In genomic region chr19:49809155-49809986, GRCh38 we compare ENCODE assay signal across 9 cellular contexts. TPM values are rescaled to one million over a fixed set of nuclear protein-coding genes. Genes with fewer than 3 reads are reported as not detected.
A peak's percentile ranks its signal among the peaks of the same experiment; 100 is the strongest.
DNase-seq lines count a peak whose midpoint lies in the region; ATAC-seq, FAIRE-seq and TF ChIP-seq lines count a peak whose summit lies in the region.
"Had no signal": no experiment of that assay in that cellular context is flagged by ENCODE, and none has a peak within 500 bp of the region (broad histone marks: within the 10 kb centered on the region; RNA-seq: fewer than 3 reads in every experiment).

No MANE protein-coding gene starts in this region.

- H3K4me1 ChIP-seq in tibial nerve, result peaks cover 0 to 42% (median 10%) of the 10 kb centered on the region in 4 donors

- peak overlapping the region; percentile 62 to 80 for H3K4me3 ChIP-seq in foreskin fibroblast (ENCODE audit: low read depth in 1 of 2, low read length in 2 of 2)
- H3K4me3 ChIP-seq in tibial nerve, result peak overlapping the region; percentile 65 to 75 (median 71)

- WGBS in tibial nerve, 2 donors, result 5 to 12% methylated on average over 24 to 48 of the region's 50 CpGs

- peak overlapping the region; percentile 92 for H3K27ac Mint-ChIP-seq in activated T-helper 17 cell treated with anti-CD3 and anti-CD28 coated beads, Interleukin-2, amount 50 U/mL, for 72 hours
- peak overlapping the region; percentile 76 for H3K27ac Mint-ChIP-seq in nephron progenitor cell

- peaks cover 17% of the 10 kb centered on the region for H3K4me1 Mint-ChIP-seq in activated T-helper 17 cell treated with anti-CD3 and anti-CD28 coated beads, Interleukin-2, amount 50 U/mL, for 72 hours
- peaks cover 52% of the 10 kb centered on the region for H3K4me1 Mint-ChIP-seq in nephron progenitor cell

- H3K27ac ChIP-seq in tibial nerve, result peak overlapping the region; percentile 83 to 94 (median 88)

- peaks cover 10% of the 10 kb centered on the region for H3K36me3 Mint-ChIP-seq in activated T-helper 17 cell treated with anti-CD3 and anti-CD28 coated beads, Interleukin-2, amount 50 U/mL, for 72 hours (ENCODE audit: low read depth)
- H3K36me3 Mint-ChIP-seq in nephron progenitor cell (ENCODE audit: low read depth), result peaks cover 8% of the 10 kb centered on the region

- DNase-seq in DMS53 treated with DMSO at 0.1 percent for 48 hours (lab: John Stamatoyannopoulos, UW; ENCODE audit: unreplicated experiment) (peak; percentile 47), NCI-H460 (ENCODE audit: extremely low read depth, low read depth) (peak; percentile 19), foreskin fibroblast (peak in 1 of 2 donors; percentile 56), nephron progenitor cell (peak; percentile 61), tibial nerve (ENCODE audit: low spot score in 2 of 2) (peak in 1 of 2 donors; percentile 47), NCI-H446 (lab: John Stamatoyannopoulos, UW) (no peak), HTR-8/SVneo (ENCODE audit: insufficient read length, low spot score) (no peak)

- TF ChIP-seq CTCF in foreskin fibroblast (IDR thresholded peaks at IDR 0.05; ENCODE audit: low read depth, low read length) (no peak), nephron progenitor cell (IDR thresholded peaks at IDR 0.05) (no peak), tibial nerve (IDR thresholded peaks at IDR 0.05) (peak in 3 of 5 experiments; percentile 14 to 33 (median 19))

- TF ChIP-seq EP300 in tibial nerve (IDR thresholded peaks at IDR 0.05), result no peak

- peak; percentile 36 for ATAC-seq in activated T-helper 17 cell treated with anti-CD3 and anti-CD28 coated beads, Interleukin-2, amount 50 U/mL, for 72 hours (replicated peaks)

- no peak for FAIRE-seq in HTR-8/SVneo (lab: Jason Lieb, UNC)

- H3K36me3 ChIP-seq in tibial nerve, result peaks cover 0 to 38% (median 3%) of the 10 kb centered on the region in 3 donors

- H3K4me3 Mint-ChIP-seq in activated T-helper 17 cell treated with anti-CD3 and anti-CD28 coated beads, Interleukin-2, amount 50 U/mL, for 72 hours, result peak overlapping the region; percentile 86
- peak overlapping the region; percentile 85 for H3K4me3 Mint-ChIP-seq in nephron progenitor cell

- no peaks in the 10 kb centered on the region for H3K27me3 Mint-ChIP-seq in activated T-helper 17 cell treated with anti-CD3 and anti-CD28 coated beads, Interleukin-2, amount 50 U/mL, for 72 hours
- H3K27me3 Mint-ChIP-seq in nephron progenitor cell (ENCODE audit: low read depth, poor library complexity), result peaks cover 7% of the 10 kb centered on the region

- H3K27me3 ChIP-seq in tibial nerve, result no peaks in the 10 kb centered on the region

- no peaks in the 10 kb centered on the region for H3K9me3 Mint-ChIP-seq in activated T-helper 17 cell treated with anti-CD3 and anti-CD28 coated beads, Interleukin-2, amount 50 U/mL, for 72 hours
- H3K9me3 Mint-ChIP-seq in nephron progenitor cell, result no peaks in the 10 kb centered on the region

- TF ChIP-seq POLR2A in tibial nerve (IDR thresholded peaks at IDR 0.05), result no peak

- no peaks in the 10 kb centered on the region for H3K9me3 ChIP-seq in tibial nerve

RNA-seq across cellular contexts. Expression of gene FUZ, which starts 3.7 kb away (rescaled TPM):
- 0.14 and 1.0 TPM in 2 replicates for total RNA-seq in NCI-H460 (2014; rRNA removed; shearing (Covaris generic))
- polyA plus RNA-seq in NCI-H460 (2014; cell fraction: nucleus; rRNA removed), result 0.76 TPM in 1 of 2 replicates, not detected in the other
- total RNA-seq in activated T-helper 17 cell treated with anti-CD3 and anti-CD28 coated beads, Interleukin-2, amount 50 U/mL, for 72 hours, result 10 to 100 TPM; 15.5 to 19.1 TPM
- total RNA-seq in tibial nerve, result 10 to 100 TPM; 19.0 to 31.7 (median 26.8) TPM

RNA-seq across cellular contexts. Expression of gene MED25, which starts 8.7 kb away (rescaled TPM):
- total RNA-seq in NCI-H460 (2014; rRNA removed; shearing (Covaris generic)), result 12.5 and 13.4 TPM in 2 replicates
- polyA plus RNA-seq in NCI-H460 (2014; cell fraction: nucleus; rRNA removed), result 25.2 and 31.3 TPM in 2 replicates
- 10 to 100 TPM; 55.6 to 56.1 TPM for total RNA-seq in activated T-helper 17 cell treated with anti-CD3 and anti-CD28 coated beads, Interleukin-2, amount 50 U/mL, for 72 hours
- total RNA-seq in tibial nerve, result 10 to 100 TPM; 26.2 to 54.0 (median 29.4) TPM

RNA-seq across cellular contexts. Expression of gene PTOV1, which starts 41.6 kb away (rescaled TPM):
- 24.9 and 25.8 TPM in 2 replicates for total RNA-seq in NCI-H460 (2014; rRNA removed; shearing (Covaris generic))
- polyA plus RNA-seq in NCI-H460 (2014; cell fraction: nucleus; rRNA removed), result 86.7 and 89.1 TPM in 2 replicates
- total RNA-seq in activated T-helper 17 cell treated with anti-CD3 and anti-CD28 coated beads, Interleukin-2, amount 50 U/mL, for 72 hours, result 100 to 1,000 TPM in 1 of 2 donors, 10 to 100 TPM in 1; 82.7 to 109 TPM
- 100 to 1,000 TPM in 2 of 4 donors, 10 to 100 TPM in 2; 75.6 to 113 (median 91.9) TPM for total RNA-seq in tibial nerve

RNA-seq across cellular contexts. Expression of gene AP2A1, which starts 42.6 kb away (rescaled TPM):
- 25.6 and 29.1 TPM in 2 replicates for total RNA-seq in NCI-H460 (2014; rRNA removed; shearing (Covaris generic))
- 47.8 and 60.3 TPM in 2 replicates for polyA plus RNA-seq in NCI-H460 (2014; cell fraction: nucleus; rRNA removed)
- 10 to 100 TPM; 77.5 to 87.0 TPM for total RNA-seq in activated T-helper 17 cell treated with anti-CD3 and anti-CD28 coated beads, Interleukin-2, amount 50 U/mL, for 72 hours
- 100 to 1,000 TPM in 2 of 4 donors, 10 to 100 TPM in 2; 92.9 to 117 (median 104) TPM for total RNA-seq in tibial nerve

RNA-seq across cellular contexts. Expression of gene TSKS, which starts 46.3 kb away (rescaled TPM):
- not detected in 2 replicates for total RNA-seq in NCI-H460 (2014; rRNA removed; shearing (Covaris generic))
- polyA plus RNA-seq in NCI-H460 (2014; cell fraction: nucleus; rRNA removed), result not detected in 2 replicates
- under 1 TPM; 0.32 to 0.45 TPM for total RNA-seq in activated T-helper 17 cell treated with anti-CD3 and anti-CD28 coated beads, Interleukin-2, amount 50 U/mL, for 72 hours
- total RNA-seq in tibial nerve, result 1 to 10 TPM; 1.1 to 2.5 (median 1.6) TPM
- total RNA-seq: M059J had no signal

Comparison
In these comparisons a context has a peak if more than half of its experiments do, and no peak if none do; other contexts are left out.
1. DNase-seq: peak in DMS53 treated with DMSO at 0.1 percent for 48 hours (single experiment), NCI-H460 (single experiment) and nephron progenitor cell (single experiment); none in NCI-H446 (0 of 2) and HTR-8/SVneo (single experiment).
2. CTCF ChIP-seq: peak in tibial nerve (3 of 5); none in foreskin fibroblast (single experiment) and nephron progenitor cell (single experiment).